8 cellular contexts compared by ENCODE assay signal in the genomic region with DNA sequence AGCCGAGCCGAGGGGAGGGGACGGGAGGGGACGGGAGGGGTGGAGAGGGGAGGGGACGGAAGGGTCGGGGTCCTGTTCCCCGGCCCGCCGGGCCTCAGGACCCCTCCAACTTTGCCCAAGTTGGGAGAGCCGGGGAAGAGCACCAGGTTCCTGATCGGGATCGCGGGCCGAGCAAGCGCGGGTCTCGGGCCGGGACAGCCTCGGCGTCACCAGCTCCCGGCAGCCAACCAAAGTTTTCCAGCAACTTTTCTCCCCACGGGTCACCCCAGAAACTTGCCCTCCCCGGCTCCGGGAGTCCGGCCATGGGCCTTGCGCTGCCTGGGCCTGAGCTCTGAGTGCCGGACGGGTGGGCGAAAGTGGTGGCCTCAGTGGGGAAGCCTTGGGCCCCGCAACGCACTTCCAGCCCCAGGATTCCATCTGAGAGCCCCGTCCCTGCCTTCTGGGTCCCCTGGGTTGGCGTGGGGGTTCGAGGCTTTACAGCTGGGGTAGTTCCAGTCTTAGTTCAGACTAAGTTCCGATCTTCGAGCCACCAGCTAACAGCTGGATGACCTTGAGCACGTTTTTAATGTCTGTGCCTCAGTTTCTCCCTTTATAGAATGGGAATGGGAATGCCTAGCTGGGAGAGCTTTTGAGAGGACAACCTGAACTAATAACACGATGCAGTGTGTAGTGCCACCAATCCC. TPM values are rescaled to one million over a fixed set of nuclear protein-coding genes. Genes with fewer than 3 reads are reported as not detected.
DNase-seq lines count a peak whose midpoint lies in the region; ATAC-seq and TF ChIP-seq lines count a peak whose summit lies in the region.

No MANE protein-coding gene starts in this region.

- peak overlapping the region; percentile 33 for H3K18ac ChIP-seq in mesendoderm (ENCODE audit: low read length)

- H2AK5ac ChIP-seq in mesendoderm (ENCODE audit: low read length): peak overlapping the region; percentile 77

- peak overlapping the region; percentile 60 for H3K23ac ChIP-seq in mesendoderm (ENCODE audit: low read length)

- peak overlapping the region; percentile 89 for H3K27ac ChIP-seq in Panc1 (ENCODE audit: low read length)
- H3K27ac ChIP-seq in coronary artery: peak overlapping the region; percentile 98 to 99
- H3K27ac ChIP-seq in mesendoderm (ENCODE audit: low read depth, low read length): no peak overlapping the region

- H3K9me3 ChIP-seq in Panc1 (ENCODE audit: control insufficient read depth, insufficient read depth, low read depth, low read length): no peaks in the 10 kb centered on the region

- no peaks in the 10 kb centered on the region; the same call in 1 of the 2 replicates for H3K36me3 ChIP-seq in Panc1 (ENCODE audit: control insufficient read depth, insufficient read depth, low read length)
- H3K36me3 ChIP-seq in mesendoderm (ENCODE audit: control insufficient read depth, insufficient read depth, low read length): no peaks in the 10 kb centered on the region

- WGBS in mesendoderm (ENCODE audit: extremely low coverage, insufficient coverage, low lambda C conversion rate): no CpG with 5 or more reads among the region's 38 CpGs

- peaks cover 21% of the 10 kb centered on the region for H3K79me1 ChIP-seq in mesendoderm (ENCODE audit: low read length)

- H3K79me2 ChIP-seq in mesendoderm (ENCODE audit: control insufficient read depth, insufficient read depth, low read length): peaks cover 35% of the 10 kb centered on the region

- CTCF ChIA-PET in Panc1 (lab: Charles Lee): interaction anchor here (1.2 to 1.5 kb wide), 2 partner anchors 13 to 40 kb away, joined by 9 to 11 read pairs; partner anchors contain the start of gene MEAF6

- H4K8ac ChIP-seq in mesendoderm (ENCODE audit: low read depth, low read length): no peak overlapping the region

- DNase-seq in DMS 273 (lab: John Stamatoyannopoulos, UW; ENCODE audit: unreplicated experiment): peak; percentile 61
- DNase-seq in DMS 273 treated with DMSO at 0.1 percent for 48 hours (lab: John Stamatoyannopoulos, UW): no peak
- DNase-seq in Panc1 (ENCODE audit: low read depth, low spot score): no peak
- peak; percentile 78 for DNase-seq in coronary artery (ENCODE audit: low spot score)
- DNase-seq in mesendoderm: peak; percentile 22
- DNase-seq in ureter (ENCODE audit: low spot score): peak; percentile 56
- DNase-seq in NCI-H1694 (lab: John Stamatoyannopoulos, UW): no peak
- DNase-seq in MV-4-11 (lab: John Stamatoyannopoulos, UW): no peak

- peak overlapping the region; percentile 90 for H3K9ac ChIP-seq in mesendoderm (ENCODE audit: low read length)

- peak overlapping the region; percentile 95 for H3K56ac ChIP-seq in mesendoderm (ENCODE audit: low read length)

- ATAC-seq in Panc1: no peak

- H3K4me1 ChIP-seq in Panc1 (ENCODE audit: control insufficient read depth, insufficient read depth, low read length): peaks cover 70% of the 10 kb centered on the region
- peaks cover 29% of the 10 kb centered on the region for H3K4me1 ChIP-seq in mesendoderm (ENCODE audit: control insufficient read depth, low read depth, low read length)

- POLR2A ChIA-PET in Panc1 (lab: Charles Lee): no interaction called here

- TSS peak; percentile 77 for BruUV-seq in Panc1 (replicated peaks; lab: Mats Ljungman, UMichigan)

- in situ Hi-C loops in Panc1 (cut with HindIII; ENCODE audit: low pct_unique_long_range_greater_than_20kb, low sequenced_read_pairs): no loop called here

- peak overlapping the region; percentile 82 for H3K4me2 ChIP-seq in mesendoderm (ENCODE audit: low read length)

- H3K27me3 ChIP-seq in Panc1 (ENCODE audit: control insufficient read depth, insufficient read depth, low read length) (no peaks in the 10 kb centered on the region), mesendoderm (ENCODE audit: insufficient read depth, low read length, poor library complexity) (no peaks in the 10 kb centered on the region)

- no peak for TF ChIP-seq CTCF in Panc1 (IDR thresholded peaks at IDR 0.05)
- no peak for TF ChIP-seq CTCF in coronary artery (IDR thresholded peaks at IDR 0.05)

- no peak overlapping the region for H2BK15ac ChIP-seq in mesendoderm (replicated peaks; ENCODE audit: low read depth)

- peak overlapping the region; percentile 74 to 78 for H3K4me3 ChIP-seq in Panc1 (ENCODE audit: low read depth in 2 of 2, low read length in 2 of 2)
- peak overlapping the region; percentile 86 for H3K4me3 ChIP-seq in coronary artery
- peak overlapping the region; percentile 34 for H3K4me3 ChIP-seq in mesendoderm (ENCODE audit: low read length)

- H2BK5ac ChIP-seq in mesendoderm (ENCODE audit: low read length): no peak overlapping the region

- H4K5ac ChIP-seq in mesendoderm (ENCODE audit: low read length): no peak overlapping the region

- intact Hi-C loops in Panc1 (cut with micrococcal nuclease; ENCODE audit: unreplicated experiment): no loop called here

- H3K4ac ChIP-seq in mesendoderm (ENCODE audit: low read depth, low read length): no peak overlapping the region

- H2BK120ac ChIP-seq in mesendoderm (ENCODE audit: low read depth, low read length): no peak overlapping the region

RNA-seq across cellular contexts. Expression of gene ZC3H12A, which starts 0.5 kb away (rescaled TPM):
- total RNA-seq in Panc1 (2021; ENCODE audit: unreplicated experiment): 9.4 TPM
- 7.1 TPM for polyA plus RNA-seq in Panc1 (2012; ENCODE audit: insufficient read length)
- polyA plus RNA-seq in mesendoderm (2013, experiment 1 of 2): 5.6 TPM
- polyA plus RNA-seq in mesendoderm (2013, experiment 2 of 2): 6.0 TPM
- total RNA-seq in ureter: 56.6 TPM

RNA-seq across cellular contexts. Expression of gene MEAF6, which starts 39.7 kb away (rescaled TPM):
- total RNA-seq in Panc1 (2021; ENCODE audit: unreplicated experiment): 50.0 TPM
- polyA plus RNA-seq in Panc1 (2012; ENCODE audit: insufficient read length): 39.0 TPM
- polyA plus RNA-seq in mesendoderm (2013, experiment 1 of 2): 42.9 TPM
- 44.9 TPM for polyA plus RNA-seq in mesendoderm (2013, experiment 2 of 2)
- 60.7 TPM for total RNA-seq in ureter

Comparison
In these comparisons a context has a peak if more than half of its experiments do, and no peak if none do; other contexts are left out.
1. DNase-seq: peak in DMS 273 (single experiment), coronary artery (single experiment), mesendoderm (single experiment) and ureter (single experiment); none in DMS 273 treated with DMSO at 0.1 percent for 48 hours (single experiment), Panc1 (single experiment), NCI-H1694 (single experiment) and MV-4-11 (single experiment).
2. H3K4me3 ChIP-seq: peak in every context shown above with its lines; median percentile 86 in coronary artery; 76 in Panc1; 34 in mesendoderm.